In genomic region chr7:80851896-80852476, GRCh38 we compare ENCODE assay signal across 12 cellular contexts.
DNase-seq lines count a peak whose midpoint lies in the region; ATAC-seq and TF ChIP-seq lines count a peak whose summit lies in the region.
"Had no signal": no experiment of that assay in that cellular context is flagged by ENCODE, and none has a peak within 500 bp of the region (broad histone marks: within the 10 kb centered on the region; RNA-seq: fewer than 3 reads in every experiment).

No MANE protein-coding gene starts in this region.

- H3K27ac ChIP-seq in PC-3 (ENCODE audit: low read length) (no peak overlapping the region), transverse colon (peak overlapping the region in 2 of 4 donors; percentile 20 to 29)

- H3K9me3 ChIP-seq in PC-3 (ENCODE audit: low read length) (no peaks in the 10 kb centered on the region), transverse colon (no peaks in the 10 kb centered on the region)

- ATAC-seq in PC-3 (peak; percentile 98), natural killer cell (no peak), GM21360 (IDR thresholded peaks at IDR 0.05; ENCODE audit: unreplicated experiment) (no peak)

- no peak overlapping the region for H3K4me3 ChIP-seq in PC-3 (ENCODE audit: low read length)
- H3K4me3 ChIP-seq in transverse colon, result no peak overlapping the region
- H3K4me3 ChIP-seq: dorsolateral prefrontal cortex had no signal

- H3K9me2 ChIP-seq in PC-3 (replicated peaks; ENCODE audit: low read length), result no peaks in the 10 kb centered on the region

- H3K4me3 Mint-ChIP-seq in osteocyte (ENCODE audit: unreplicated experiment) (no peak overlapping the region), natural killer cell (no peak overlapping the region)
- H3K4me3 Mint-ChIP-seq in activated naive CD4-positive, alpha-beta T cell treated with anti-CD3 and anti-CD28 coated beads, Interleukin-2, amount 10 ng/mL, durations not matched to agents 7 days and 5 days, result no peak overlapping the region
- H3K4me3 Mint-ChIP-seq: activated naive CD8-positive, alpha-beta T cell treated with anti-CD3 and anti-CD28 coated beads for 36 hours; CD8-positive, alpha-beta memory T cell had no signal

- H3K27me3 ChIP-seq in PC-3 (ENCODE audit: low read length) (no peaks in the 10 kb centered on the region), transverse colon (no peaks in the 10 kb centered on the region)
- H3K27me3 ChIP-seq: dorsolateral prefrontal cortex had no signal

- peak; percentile 43 for DNase-seq in DMS53 treated with DMSO at 0.1 percent for 48 hours (lab: John Stamatoyannopoulos, UW; ENCODE audit: unreplicated experiment)
- peak; percentile 68 for DNase-seq in PC-3
- DNase-seq in fibroblast of gingiva (ENCODE audit: low read depth), result peak; percentile 67
- no peak for DNase-seq in osteocyte (ENCODE audit: extremely low spot score, unreplicated experiment)
- DNase-seq in activated naive CD4-positive, alpha-beta T cell treated with anti-CD3 and anti-CD28 coated beads, Interleukin-2, amount 10 ng/mL, durations not matched to agents 7 days and 5 days, result no peak
- DNase-seq in natural killer cell, result no peak
- no peak for DNase-seq in transverse colon
- DNase-seq: activated naive CD8-positive, alpha-beta T cell treated with anti-CD3 and anti-CD28 coated beads for 36 hours; CD8-positive, alpha-beta memory T cell; dorsolateral prefrontal cortex; NCI-H2107 had no signal

- H3K79me2 ChIP-seq in PC-3 (ENCODE audit: low read length), result peaks cover 31% of the 10 kb centered on the region

- intact Hi-C loops in PC-3 (cut with micrococcal nuclease) (no loop called here), natural killer cell (cut with micrococcal nuclease) (no loop called here), transverse colon (cut with DNase I; ENCODE audit: low total_unique reads) (no loop called here)

- in situ Hi-C loops in transverse colon (cut with MboI; ENCODE audit: low pct_ligation_motif_present in 1 of 4, low pct_unique_long_range_greater_than_20kb in 1 of 4, low sequenced_read_pairs in 3 of 4), result no loop called here

- 0 out of 2 replicates have a peak overlapping the region, but pooled peaks have one; percentile 22 for H3K4me2 ChIP-seq in PC-3 (ENCODE audit: low read length)

- CTCF ChIA-PET in PC-3 (lab: Charles Lee), result no interaction called here
- CTCF ChIA-PET in activated naive CD4-positive, alpha-beta T cell treated with anti-CD3 and anti-CD28 coated beads, Interleukin-2, amount 10 ng/mL, durations not matched to agents 7 days and 5 days (lab: Charles Lee), result no interaction called here

- no peak overlapping the region for H2AFZ ChIP-seq in PC-3 (ENCODE audit: low read length)

- no peaks in the 10 kb centered on the region for H3F3A ChIP-seq in PC-3 (ENCODE audit: low read length, unreplicated experiment)

- H3K36me3 Mint-ChIP-seq in osteocyte (ENCODE audit: unreplicated experiment), result peaks cover under 1% of the 10 kb centered on the region
- H3K36me3 Mint-ChIP-seq in activated naive CD4-positive, alpha-beta T cell treated with anti-CD3 and anti-CD28 coated beads, Interleukin-2, amount 10 ng/mL, durations not matched to agents 7 days and 5 days, result no peaks in the 10 kb centered on the region
- H3K36me3 Mint-ChIP-seq in natural killer cell, result no peaks in the 10 kb centered on the region
- H3K36me3 Mint-ChIP-seq: activated naive CD8-positive, alpha-beta T cell treated with anti-CD3 and anti-CD28 coated beads for 36 hours; CD8-positive, alpha-beta memory T cell had no signal

- TF ChIP-seq EP300 in transverse colon (IDR thresholded peaks at IDR 0.05; ENCODE audit: low read depth), result no peak

- H3K9me3 Mint-ChIP-seq in osteocyte (ENCODE audit: unreplicated experiment), result peaks cover 5% of the 10 kb centered on the region
- H3K9me3 Mint-ChIP-seq in activated naive CD4-positive, alpha-beta T cell treated with anti-CD3 and anti-CD28 coated beads, Interleukin-2, amount 10 ng/mL, durations not matched to agents 7 days and 5 days, result no peaks in the 10 kb centered on the region
- peaks cover 2 to 8% of the 10 kb centered on the region in 2 donors for H3K9me3 Mint-ChIP-seq in natural killer cell
- H3K9me3 Mint-ChIP-seq: activated naive CD8-positive, alpha-beta T cell treated with anti-CD3 and anti-CD28 coated beads for 36 hours had no signal

- H3K27ac Mint-ChIP-seq in osteocyte (ENCODE audit: unreplicated experiment) (peak overlapping the region; percentile 64), natural killer cell (no peak overlapping the region)
- H3K27ac Mint-ChIP-seq in activated naive CD4-positive, alpha-beta T cell treated with anti-CD3 and anti-CD28 coated beads, Interleukin-2, amount 10 ng/mL, durations not matched to agents 7 days and 5 days, result no peak overlapping the region
- H3K27ac Mint-ChIP-seq: activated naive CD8-positive, alpha-beta T cell treated with anti-CD3 and anti-CD28 coated beads for 36 hours; CD8-positive, alpha-beta memory T cell had no signal

- H3K27me3 Mint-ChIP-seq in osteocyte (ENCODE audit: unreplicated experiment) (no peaks in the 10 kb centered on the region), natural killer cell (ENCODE audit: low read depth in 2 of 2) (no peaks in the 10 kb centered on the region)
- no peaks in the 10 kb centered on the region for H3K27me3 Mint-ChIP-seq in activated naive CD4-positive, alpha-beta T cell treated with anti-CD3 and anti-CD28 coated beads, Interleukin-2, amount 10 ng/mL, durations not matched to agents 7 days and 5 days
- H3K27me3 Mint-ChIP-seq: activated naive CD8-positive, alpha-beta T cell treated with anti-CD3 and anti-CD28 coated beads for 36 hours; CD8-positive, alpha-beta memory T cell had no signal

- POLR2A ChIA-PET in PC-3 (lab: Charles Lee; ENCODE audit: unreplicated experiment), result no interaction called here

- WGBS in transverse colon (ENCODE audit: low coverage in 1 of 2), 2 donors, result 52 to 57% methylated on average over 3 of the region's 3 CpGs

- TF ChIP-seq CTCF in PC-3 (conservative IDR thresholded peaks at IDR 0.05; ENCODE audit: low read depth, low read length) (no peak), osteocyte (IDR thresholded peaks at IDR 0.05) (no peak), natural killer cell (IDR thresholded peaks at IDR 0.05) (no peak), transverse colon (IDR thresholded peaks at IDR 0.05) (no peak)

- no peak overlapping the region for H3K9ac ChIP-seq in PC-3 (ENCODE audit: low read length)

- no peaks in the 10 kb centered on the region for H4K20me1 ChIP-seq in PC-3 (ENCODE audit: low read length)

- H3K4me1 ChIP-seq in PC-3 (ENCODE audit: insufficient read depth, low read length) (peaks cover 10% of the 10 kb centered on the region), transverse colon (peaks cover 0 to 16% (median 0%) of the 10 kb centered on the region in 4 donors)

- H3K36me3 ChIP-seq in PC-3 (ENCODE audit: low read depth, low read length), result no peaks in the 10 kb centered on the region
- no peaks in the 10 kb centered on the region for H3K36me3 ChIP-seq in transverse colon

- H3K4me1 Mint-ChIP-seq in osteocyte (ENCODE audit: unreplicated experiment), result peaks cover 18% of the 10 kb centered on the region
- H3K4me1 Mint-ChIP-seq in activated naive CD4-positive, alpha-beta T cell treated with anti-CD3 and anti-CD28 coated beads, Interleukin-2, amount 10 ng/mL, durations not matched to agents 7 days and 5 days, result no peaks in the 10 kb centered on the region
- no peaks in the 10 kb centered on the region for H3K4me1 Mint-ChIP-seq in natural killer cell
- H3K4me1 Mint-ChIP-seq: activated naive CD8-positive, alpha-beta T cell treated with anti-CD3 and anti-CD28 coated beads for 36 hours; CD8-positive, alpha-beta memory T cell had no signal

- no TSS peak for BruUV-seq in PC-3 (replicated peaks; lab: Mats Ljungman, UMichigan)

- no peak for TF ChIP-seq POLR2A in transverse colon (IDR thresholded peaks at IDR 0.05)

Comparison
In these comparisons a context has a peak if more than half of its experiments do, and no peak if none do; other contexts are left out.
1. DNase-seq: peak in DMS53 treated with DMSO at 0.1 percent for 48 hours (single experiment), PC-3 (single experiment) and fibroblast of gingiva (single experiment); none in osteocyte (single experiment), activated naive CD4-positive, alpha-beta T cell treated with anti-CD3 and anti-CD28 coated beads, Interleukin-2, amount 10 ng/mL, durations not matched to agents 7 days and 5 days (single experiment), natural killer cell (single experiment) and transverse colon (single experiment).